In the genomic region with DNA sequence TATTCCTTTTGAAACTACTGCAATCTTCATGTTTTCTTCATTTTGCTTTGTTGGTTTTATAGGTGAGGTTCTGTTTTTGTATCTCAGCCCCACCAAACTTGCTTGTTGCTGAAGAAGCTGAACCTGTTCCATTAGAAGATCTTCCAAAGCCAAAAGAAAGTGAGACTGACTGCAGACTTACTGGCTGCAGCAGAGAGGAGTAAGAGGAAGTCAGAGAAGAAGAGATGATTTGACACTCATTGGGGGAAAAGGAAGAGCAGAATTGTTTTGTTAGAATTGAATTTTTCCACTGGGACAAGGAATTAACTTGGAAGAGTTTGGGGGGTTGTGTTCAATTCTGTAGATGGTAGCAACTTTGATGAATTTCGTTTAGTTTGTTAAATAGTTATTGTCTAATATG, we compare ENCODE assay signal across 25 cellular contexts. TPM values are rescaled to one million over a fixed set of nuclear protein-coding genes. Genes with fewer than 3 reads are reported as not detected.
"Had no signal": no experiment of that assay in that cellular context is flagged by ENCODE, and none has a peak within 500 bp of the region (broad histone marks: within the 10 kb centered on the region; RNA-seq: fewer than 3 reads in every experiment).

No MANE protein-coding gene starts in this region.

- H3K27ac Mint-ChIP-seq: activated CD4-positive, alpha-beta T cell treated with anti-CD3 and anti-CD28 coated beads, Interleukin-2, amount 10 ng/mL, durations not matched to agents 24 days and 14 days; endodermal cell; naive B cell; stimulated activated effector memory CD8-positive, alpha-beta T cell treated with anti-CD3 and anti-CD28 coated beads, Interleukin-12 subunit alpha, Interleukin-12 subunit beta, amount 100 ng/mL, for 72 hours had no signal

- H3K9me3 ChIP-seq: colonic mucosa, mucosa of descending colon, neutrophil, sigmoid colon had no signal

- H3K4me1 Mint-ChIP-seq: endodermal cell had no signal

- H3K36me3 Mint-ChIP-seq: naive B cell; stimulated activated effector memory CD8-positive, alpha-beta T cell treated with anti-CD3 and anti-CD28 coated beads, Interleukin-12 subunit alpha, Interleukin-12 subunit beta, amount 100 ng/mL, for 72 hours had no signal

- ATAC-seq: left cardiac atrium; mucosa of descending colon; stimulated activated effector memory CD8-positive, alpha-beta T cell treated with anti-CD3 and anti-CD28 coated beads, Interleukin-12 subunit alpha, Interleukin-12 subunit beta, amount 100 ng/mL, for 72 hours had no signal

- H3K4me3 Mint-ChIP-seq: activated CD4-positive, alpha-beta T cell treated with anti-CD3 and anti-CD28 coated beads, Interleukin-2, amount 10 ng/mL, durations not matched to agents 24 days and 14 days; endodermal cell; naive B cell; stimulated activated effector memory CD8-positive, alpha-beta T cell treated with anti-CD3 and anti-CD28 coated beads, Interleukin-12 subunit alpha, Interleukin-12 subunit beta, amount 100 ng/mL, for 72 hours had no signal

- H3K4me3 ChIP-seq: colonic mucosa, mucosa of descending colon, sigmoid colon had no signal

- H3K36me3 ChIP-seq: brain microvascular endothelial cell, colonic mucosa, neutrophil, sigmoid colon had no signal

- H3K27me3 Mint-ChIP-seq: activated CD4-positive, alpha-beta T cell treated with anti-CD3 and anti-CD28 coated beads, Interleukin-2, amount 10 ng/mL, durations not matched to agents 24 days and 14 days; naive B cell had no signal

- DNase-seq: activated CD4-positive, alpha-beta T cell treated with anti-CD3 and anti-CD28 coated beads, Interleukin-2, amount 10 ng/mL, durations not matched to agents 24 days and 14 days; activated gamma-delta T cell; aorta; brain microvascular endothelial cell; central memory CD4-positive, alpha-beta T cell; colonic mucosa; endodermal cell; foreskin melanocyte; glutamatergic neuron; hippocampal formation; left cardiac atrium; mesenchymal stem cell; mucosa of descending colon; naive B cell; sigmoid colon; stimulated activated CD4-positive, alpha-beta T cell treated with anti-CD3 and anti-CD28 coated beads, Interleukin-4, amount 100 ng/mL, for 24 hours; SW 1271; T-helper 9 cell had no signal

- H3K4me1 ChIP-seq: colonic mucosa, sigmoid colon had no signal

- H3K27me3 ChIP-seq: brain microvascular endothelial cell, colonic mucosa, neutrophil, sigmoid colon had no signal

- H3K9me3 Mint-ChIP-seq: activated CD4-positive, alpha-beta T cell treated with anti-CD3 and anti-CD28 coated beads, Interleukin-2, amount 10 ng/mL, durations not matched to agents 24 days and 14 days; endodermal cell; stimulated activated effector memory CD8-positive, alpha-beta T cell treated with anti-CD3 and anti-CD28 coated beads, Interleukin-12 subunit alpha, Interleukin-12 subunit beta, amount 100 ng/mL, for 72 hours had no signal

- H3K27ac ChIP-seq: brain microvascular endothelial cell, colonic mucosa, neutrophil, sigmoid colon had no signal

RNA-seq across cellular contexts. Expression of gene TEX13D, which starts 3.1 kb away (rescaled TPM):
- total RNA-seq: activated CD4-positive, alpha-beta T cell treated with anti-CD3 and anti-CD28 coated beads, Interleukin-2, amount 10 ng/mL, durations not matched to agents 24 days and 14 days; aorta; colonic mucosa; endodermal cell; epithelial cell of proximal tubule; fibroblast of lung; left cardiac atrium; lower leg skin; mucosa of descending colon; renal cortical epithelial cell; sigmoid colon; ureter had no signal
- polyA plus RNA-seq: aorta, fibroblast of lung, sigmoid colon had no signal

RNA-seq across cellular contexts. Expression of gene SH2D1A, which starts 10.8 kb away (rescaled TPM):
- total RNA-seq: endodermal cell, epithelial cell of proximal tubule, fibroblast of lung, renal cortical epithelial cell, ureter had no signal
